In genomic region chr10:126390324-126390723, GRCh38 we compare ENCODE assay signal across 19 cellular contexts. TPM values are rescaled to one million over a fixed set of nuclear protein-coding genes. Genes with fewer than 3 reads are reported as not detected.
DNase-seq lines count a peak whose midpoint lies in the region; ATAC-seq and TF ChIP-seq lines count a peak whose summit lies in the region.
"Had no signal": no experiment of that assay in that cellular context is flagged by ENCODE, and none has a peak within 500 bp of the region (broad histone marks: within the 10 kb centered on the region; RNA-seq: fewer than 3 reads in every experiment).

No MANE protein-coding gene starts in this region.

- H3K27ac ChIP-seq in CD4-positive, alpha-beta memory T cell (ENCODE audit: low read depth, low read length): no peak overlapping the region
- H3K27ac ChIP-seq in mesenchymal stem cell (ENCODE audit: low read length, poor library complexity, severe bottlenecking) (no peak overlapping the region), MM.1S (ENCODE audit: low read length) (no peak overlapping the region)

- no peak overlapping the region for H3K23ac ChIP-seq in mesenchymal stem cell (ENCODE audit: low read length in 2 of 2)

- intact Hi-C loops in CD4-positive, alpha-beta memory T cell (cut with micrococcal nuclease): no loop called here

- POLR2A ChIA-PET in CD4-positive, alpha-beta memory T cell (lab: Charles Lee; ENCODE audit: partially characterized antibody): no interaction called here
- POLR2A ChIA-PET in activated CD8-positive, alpha-beta T cell treated with anti-CD3 and anti-CD28 coated beads, Interleukin-2, amount 10 ng/mL, durations not matched to agents 7 days and 5 days (lab: Charles Lee): no interaction called here

- H3K4ac ChIP-seq in mesenchymal stem cell (ENCODE audit: low read depth in 1 of 2, low read length in 2 of 2): peak overlapping the region in 1 of 2 experiments; percentile 60

- peak overlapping the region; percentile 64 for H2AK5ac ChIP-seq in mesenchymal stem cell (ENCODE audit: low read length, severe bottlenecking)

- WGBS in mesenchymal stem cell: 100% methylated on average over 4 of the region's 4 CpGs

- H3K9me3 Mint-ChIP-seq in CD4-positive, alpha-beta memory T cell: peaks cover 0 to 12% (median 3%) of the 10 kb centered on the region in 8 donors
- peaks cover 4% of the 10 kb centered on the region for H3K9me3 Mint-ChIP-seq in osteocyte (ENCODE audit: unreplicated experiment)
- peaks cover 6% of the 10 kb centered on the region for H3K9me3 Mint-ChIP-seq in activated CD8-positive, alpha-beta T cell treated with anti-CD3 and anti-CD28 coated beads, Interleukin-2, amount 10 ng/mL, durations not matched to agents 7 days and 5 days (ENCODE audit: insufficient read depth)

- no peak overlapping the region for H2BK5ac ChIP-seq in mesenchymal stem cell (ENCODE audit: low read depth, low read length, poor library complexity, severe bottlenecking)

- H3K18ac ChIP-seq in mesenchymal stem cell (ENCODE audit: low read depth in 1 of 2, low read length in 2 of 2): peak overlapping the region in 1 of 2 experiments; percentile 53

- no peak for ATAC-seq in SK-N-SH treated with all-trans-retinoic acid at 6 μM for 48 hours
- ATAC-seq in activated CD8-positive, alpha-beta T cell treated with anti-CD3 and anti-CD28 coated beads, Interleukin-2, amount 10 ng/mL, durations not matched to agents 7 days and 5 days: no peak
- ATAC-seq: GM23338, HCT116 had no signal

- H2BK15ac ChIP-seq in mesenchymal stem cell (ENCODE audit: low read depth, poor library complexity, severe bottlenecking): no peak overlapping the region

- peaks cover 4 to 45% (median 10%) of the 10 kb centered on the region in 4 donors for H3K4me1 Mint-ChIP-seq in CD4-positive, alpha-beta memory T cell
- H3K4me1 Mint-ChIP-seq in osteocyte (ENCODE audit: unreplicated experiment): peaks cover 34% of the 10 kb centered on the region
- peaks cover 5% of the 10 kb centered on the region for H3K4me1 Mint-ChIP-seq in activated CD8-positive, alpha-beta T cell treated with anti-CD3 and anti-CD28 coated beads, Interleukin-2, amount 10 ng/mL, durations not matched to agents 7 days and 5 days (ENCODE audit: low read depth)

- CTCF ChIA-PET in CD4-positive, alpha-beta memory T cell (lab: Charles Lee; ENCODE audit: partially characterized antibody): interaction anchor here (1.0 kb wide), 1 partner anchor 114 kb away, joined by 3 read pairs; no protein-coding TSS in a partner anchor
- CTCF ChIA-PET in activated CD8-positive, alpha-beta T cell treated with anti-CD3 and anti-CD28 coated beads, Interleukin-2, amount 10 ng/mL, durations not matched to agents 7 days and 5 days (lab: Charles Lee): no interaction called here

- no peak overlapping the region for H2BK12ac ChIP-seq in mesenchymal stem cell (ENCODE audit: low read length in 2 of 2)

- no peaks in the 10 kb centered on the region for H3F3A ChIP-seq in MM.1S (ENCODE audit: insufficient read depth, low read length)

- peaks cover 8% of the 10 kb centered on the region for H3K4me1 ChIP-seq in CD4-positive, alpha-beta memory T cell (ENCODE audit: insufficient read depth, low read length)
- peaks cover 43% of the 10 kb centered on the region for H3K4me1 ChIP-seq in adipocyte (ENCODE audit: control insufficient read depth, insufficient read depth, low read length)
- H3K4me1 ChIP-seq in mesenchymal stem cell (ENCODE audit: control insufficient read depth, insufficient read depth, low read depth, low read length): peaks cover 11% of the 10 kb centered on the region
- H3K4me1 ChIP-seq in MM.1S (ENCODE audit: low read length): no peaks in the 10 kb centered on the region

- H3K27me3 Mint-ChIP-seq in CD4-positive, alpha-beta memory T cell: peaks cover 24% of the 10 kb centered on the region in 2 donors
- no peaks in the 10 kb centered on the region for H3K27me3 Mint-ChIP-seq in osteocyte (ENCODE audit: unreplicated experiment)
- peaks cover 31% of the 10 kb centered on the region for H3K27me3 Mint-ChIP-seq in activated CD8-positive, alpha-beta T cell treated with anti-CD3 and anti-CD28 coated beads, Interleukin-2, amount 10 ng/mL, durations not matched to agents 7 days and 5 days (ENCODE audit: low read depth)

- H3K27ac Mint-ChIP-seq in CD4-positive, alpha-beta memory T cell: peak overlapping the region; percentile 37 to 86 (median 62)
- peak overlapping the region; percentile 7 for H3K27ac Mint-ChIP-seq in osteocyte (ENCODE audit: unreplicated experiment)
- no peak overlapping the region for H3K27ac Mint-ChIP-seq in activated CD8-positive, alpha-beta T cell treated with anti-CD3 and anti-CD28 coated beads, Interleukin-2, amount 10 ng/mL, durations not matched to agents 7 days and 5 days
- H3K27ac Mint-ChIP-seq: GM23338 had no signal

- H3K79me1 ChIP-seq in mesenchymal stem cell (replicated peaks; ENCODE audit: low read length, poor library complexity, severe bottlenecking): peaks cover 7% of the 10 kb centered on the region

- no peaks in the 10 kb centered on the region for H3K9me2 ChIP-seq in MM.1S (replicated peaks; ENCODE audit: insufficient read depth, low read length)

- H3K9ac ChIP-seq in adipocyte (ENCODE audit: low read length) (peak overlapping the region; percentile 78), mesenchymal stem cell (ENCODE audit: low read length) (peak overlapping the region; percentile 63), MM.1S (ENCODE audit: low read length) (no peak overlapping the region)

- no peak overlapping the region for H2BK120ac ChIP-seq in mesenchymal stem cell (ENCODE audit: low read depth, low read length)

- H3K27me3 ChIP-seq in CD4-positive, alpha-beta memory T cell (ENCODE audit: insufficient read depth, low read length): no peaks in the 10 kb centered on the region
- H3K27me3 ChIP-seq in adipocyte (replicated peaks; ENCODE audit: control insufficient read depth, insufficient read depth, low read length): no peaks in the 10 kb centered on the region
- no peaks in the 10 kb centered on the region for H3K27me3 ChIP-seq in mesenchymal stem cell (ENCODE audit: control insufficient read depth in 1 of 2, insufficient read depth in 1 of 2, low read length in 2 of 2)
- H3K27me3 ChIP-seq in MM.1S (replicated peaks; ENCODE audit: insufficient read depth, low read length): no peaks in the 10 kb centered on the region; the same call in 1 of the 2 replicates
- H3K27me3 ChIP-seq: BE2C had no signal

- H3K9me3 ChIP-seq in CD4-positive, alpha-beta memory T cell (ENCODE audit: control insufficient read depth in 1 of 2, low read length in 2 of 2): no peaks in the 10 kb centered on the region
- no peaks in the 10 kb centered on the region for H3K9me3 ChIP-seq in adipocyte (ENCODE audit: control insufficient read depth, low read length)
- no peaks in the 10 kb centered on the region for H3K9me3 ChIP-seq in mesenchymal stem cell (ENCODE audit: control insufficient read depth, low read length)
- no peaks in the 10 kb centered on the region for H3K9me3 ChIP-seq in MM.1S (replicated peaks; ENCODE audit: insufficient read depth, low read length)
- H3K9me3 ChIP-seq: BE2C had no signal

- no peaks in the 10 kb centered on the region for H3K79me2 ChIP-seq in MM.1S (ENCODE audit: low read length)

- TF ChIP-seq CTCF in osteocyte (IDR thresholded peaks at IDR 0.05) (no peak), MM.1S (IDR thresholded peaks at IDR 0.05; ENCODE audit: low read length) (no peak)

- H3K4me2 ChIP-seq in mesenchymal stem cell (ENCODE audit: low read length, poor library complexity, severe bottlenecking): no peak overlapping the region
- no peak overlapping the region for H3K4me2 ChIP-seq in MM.1S (ENCODE audit: low read depth, low read length)
- H3K4me2 ChIP-seq: GM23338 had no signal

- DNase-seq in CD4-positive, alpha-beta memory T cell: peak in 4 of 5 donors; percentile 18 to 38 (median 26)
- DNase-seq in adipocyte (ENCODE audit: low read depth) (no peak), mesenchymal stem cell (no peak), osteocyte (ENCODE audit: extremely low spot score, unreplicated experiment) (no peak), foreskin melanocyte (no peak), MM.1S (no peak)
- DNase-seq in activated CD8-positive, alpha-beta T cell treated with anti-CD3 and anti-CD28 coated beads, Interleukin-2, amount 10 ng/mL, durations not matched to agents 7 days and 5 days: no peak
- DNase-seq: BE2C; CD4-positive, CD25-positive, alpha-beta regulatory T cell; DMS53; NCI-H1105; NCI-H2081; NCI-H774; OCI-M1; RPMI8226; SHP77 treated with DMSO at 0.1 percent for 48 hours had no signal

- H2AFZ ChIP-seq in mesenchymal stem cell (ENCODE audit: low read depth, low read length) (no peak overlapping the region), MM.1S (ENCODE audit: low read length) (no peak overlapping the region)

- peak overlapping the region; percentile 2 to 68 (median 22) for H3K4me3 Mint-ChIP-seq in CD4-positive, alpha-beta memory T cell
- no peak overlapping the region for H3K4me3 Mint-ChIP-seq in osteocyte (ENCODE audit: unreplicated experiment)
- no peak overlapping the region for H3K4me3 Mint-ChIP-seq in activated CD8-positive, alpha-beta T cell treated with anti-CD3 and anti-CD28 coated beads, Interleukin-2, amount 10 ng/mL, durations not matched to agents 7 days and 5 days
- H3K4me3 Mint-ChIP-seq: GM23338 had no signal

- no peaks in the 10 kb centered on the region for H3K36me3 ChIP-seq in CD4-positive, alpha-beta memory T cell (ENCODE audit: insufficient read depth, low read length)
- no peaks in the 10 kb centered on the region for H3K36me3 ChIP-seq in adipocyte (ENCODE audit: control insufficient read depth, insufficient read depth, low read length, severe bottlenecking)
- peaks cover 0 to 4% of the 10 kb centered on the region in 2 experiments for H3K36me3 ChIP-seq in mesenchymal stem cell (ENCODE audit: control insufficient read depth in 1 of 2, insufficient read depth in 2 of 2, low read depth in 1 of 2, low read length in 2 of 2)
- H3K36me3 ChIP-seq in MM.1S (replicated peaks; ENCODE audit: insufficient read depth, low read length): no peaks in the 10 kb centered on the region
- H3K36me3 ChIP-seq: BE2C had no signal

- no peak overlapping the region for H4K8ac ChIP-seq in mesenchymal stem cell (ENCODE audit: low read length)

- no peaks in the 10 kb centered on the region for H4K20me1 ChIP-seq in MM.1S (ENCODE audit: insufficient read depth, low read length)

- H3K14ac ChIP-seq in mesenchymal stem cell (ENCODE audit: low read length in 2 of 2): no peak overlapping the region

- no peak overlapping the region for H3K4me3 ChIP-seq in CD4-positive, alpha-beta memory T cell (ENCODE audit: low read length in 2 of 2)
- no peak overlapping the region for H3K4me3 ChIP-seq in adipocyte (ENCODE audit: low read length)
- no peak overlapping the region for H3K4me3 ChIP-seq in mesenchymal stem cell (ENCODE audit: insufficient read depth in 1 of 2, low read depth in 1 of 2, low read length in 2 of 2)
- H3K4me3 ChIP-seq in MM.1S (ENCODE audit: low read length): no peak overlapping the region
- H3K4me3 ChIP-seq: GM23338 had no signal

- peaks cover 2 to 4% of the 10 kb centered on the region in 2 donors for H3K36me3 Mint-ChIP-seq in CD4-positive, alpha-beta memory T cell
- H3K36me3 Mint-ChIP-seq in osteocyte (ENCODE audit: unreplicated experiment): peaks cover 5% of the 10 kb centered on the region
- H3K36me3 Mint-ChIP-seq in activated CD8-positive, alpha-beta T cell treated with anti-CD3 and anti-CD28 coated beads, Interleukin-2, amount 10 ng/mL, durations not matched to agents 7 days and 5 days (ENCODE audit: low read depth): peaks cover 5% of the 10 kb centered on the region
- H3K36me3 Mint-ChIP-seq: CD4-positive, CD25-positive, alpha-beta regulatory T cell had no signal

- no peak overlapping the region for H4K91ac ChIP-seq in mesenchymal stem cell (ENCODE audit: low read length)

RNA-seq across cellular contexts. Expression of gene ADAM12, which starts 2.0 kb away (rescaled TPM):
- under 1 TPM; 0.17 to 0.30 TPM for total RNA-seq in CD4-positive, alpha-beta memory T cell
- 1 to 10 TPM; 1.9 to 2.3 TPM for polyA plus RNA-seq in CD4-positive, alpha-beta memory T cell
- polyA plus RNA-seq in mesenchymal stem cell (2013, experiment 1 of 2): 42.5 TPM
- polyA plus RNA-seq in mesenchymal stem cell (2013, experiment 2 of 2): 42.9 TPM
- total RNA-seq in osteocyte: 41.7 and 45.6 TPM in 2 replicates
- 1 to 10 TPM in 1 of 2 experiments, under 1 TPM in 1; 0.60 to 1.6 TPM for total RNA-seq in activated CD8-positive, alpha-beta T cell treated with anti-CD3 and anti-CD28 coated beads, Interleukin-2, amount 10 ng/mL, durations not matched to agents 7 days and 5 days

Comparison
In these comparisons a context has a peak if more than half of its experiments do, and no peak if none do; other contexts are left out.
1. DNase-seq: peak in CD4-positive, alpha-beta memory T cell (4 of 5); none in adipocyte (single experiment), mesenchymal stem cell (single experiment), osteocyte (single experiment), foreskin melanocyte (single experiment), activated CD8-positive, alpha-beta T cell treated with anti-CD3 and anti-CD28 coated beads, Interleukin-2, amount 10 ng/mL, durations not matched to agents 7 days and 5 days (single experiment) and MM.1S (single experiment).
2. H3K4me3 Mint-ChIP-seq: peak in CD4-positive, alpha-beta memory T cell (8 of 8); none in osteocyte (single experiment) and activated CD8-positive, alpha-beta T cell treated with anti-CD3 and anti-CD28 coated beads, Interleukin-2, amount 10 ng/mL, durations not matched to agents 7 days and 5 days (single experiment).
3. RNA of gene ADAM12, which starts 2.0 kb away (total RNA-seq): 41.7 to 45.6 TPM in osteocyte; 0.60 to 1.6 TPM in activated CD8-positive, alpha-beta T cell treated with anti-CD3 and anti-CD28 coated beads, Interleukin-2, amount 10 ng/mL, durations not matched to agents 7 days and 5 days and 0.17 to 0.30 TPM in CD4-positive, alpha-beta memory T cell; every median in the first group is over 10 times any median in the second.